Comparison of ENCODE assay signal across 9 cellular contexts in the genomic region with DNA sequence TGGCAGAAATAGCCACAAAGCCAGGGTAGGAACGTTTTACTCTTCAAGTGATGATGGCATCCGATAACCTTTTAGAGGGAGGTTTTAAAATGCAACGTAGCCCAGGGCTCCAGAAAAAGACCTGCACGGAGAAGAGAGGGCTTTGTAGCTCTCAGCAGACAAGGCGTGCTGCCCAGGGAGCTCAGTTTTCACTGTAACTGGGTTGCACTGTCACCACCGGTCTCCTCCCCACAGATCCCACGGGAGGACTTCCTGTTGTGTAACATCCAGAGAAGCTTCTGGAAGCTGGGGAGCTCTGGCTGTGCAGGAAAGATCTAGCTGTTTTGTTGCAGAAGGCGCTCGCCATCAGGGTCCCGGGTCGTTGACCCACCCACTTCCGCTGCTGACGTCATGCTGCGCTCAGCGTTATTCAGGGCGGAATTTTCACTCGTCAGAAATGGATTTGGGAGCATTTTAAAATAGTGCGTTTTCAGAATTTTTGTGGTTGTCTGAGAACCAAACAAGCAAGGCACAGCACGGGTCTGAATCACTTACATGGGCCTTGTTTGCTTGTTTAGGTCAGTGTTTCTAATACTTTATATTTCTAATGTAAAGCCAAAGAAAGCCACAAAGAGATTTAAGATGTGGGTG. TPM values are rescaled to one million over a fixed set of nuclear protein-coding genes. Genes with fewer than 3 reads are reported as not detected.
DNase-seq lines count a peak whose midpoint lies in the region; ATAC-seq and TF ChIP-seq lines count a peak whose summit lies in the region.
"Had no signal": no experiment of that assay in that cellular context is flagged by ENCODE, and none has a peak within 500 bp of the region (broad histone marks: within the 10 kb centered on the region; RNA-seq: fewer than 3 reads in every experiment).

No MANE protein-coding gene starts in this region.

- H3K27ac ChIP-seq in lower lobe of right lung, result peak overlapping the region; percentile 67
- H3K27ac ChIP-seq in tibial nerve, result peak overlapping the region; percentile 66 to 94 (median 84)
- H3K27ac ChIP-seq in MM.1S (ENCODE audit: low read length), result no peak overlapping the region

- H3K9me3 ChIP-seq in MG63, result no peaks in the 10 kb centered on the region
- H3K9me3 ChIP-seq in lower lobe of right lung, result no peaks in the 10 kb centered on the region
- no peaks in the 10 kb centered on the region for H3K9me3 ChIP-seq in tibial nerve
- H3K9me3 ChIP-seq in MM.1S (replicated peaks; ENCODE audit: insufficient read depth, low read length), result no peaks in the 10 kb centered on the region

- H3F3A ChIP-seq in MM.1S (ENCODE audit: insufficient read depth, low read length), result no peaks in the 10 kb centered on the region

- no peak for TF ChIP-seq CTCF in lower lobe of right lung (IDR thresholded peaks at IDR 0.05)
- TF ChIP-seq CTCF in tibial nerve (IDR thresholded peaks at IDR 0.05), result no peak
- no peak for TF ChIP-seq CTCF in MM.1S (IDR thresholded peaks at IDR 0.05; ENCODE audit: low read length)

- peak overlapping the region; percentile 12; the same call in 1 of the 2 replicates for H3K4me3 ChIP-seq in MG63
- H3K4me3 ChIP-seq in lower lobe of right lung, result peak overlapping the region; percentile 15
- H3K4me3 ChIP-seq in tibial nerve, result peak overlapping the region in 1 of 4 donors; percentile 3
- no peak overlapping the region for H3K4me3 ChIP-seq in MM.1S (ENCODE audit: low read length)

- H3K9me2 ChIP-seq in MM.1S (replicated peaks; ENCODE audit: insufficient read depth, low read length), result no peaks in the 10 kb centered on the region

- no peaks in the 10 kb centered on the region for H4K20me1 ChIP-seq in MM.1S (ENCODE audit: insufficient read depth, low read length)

- DNase-seq in MG63 (peak; percentile 64), dermis microvascular lymphatic vessel endothelial cell (ENCODE audit: low read depth in 2 of 2) (peak; percentile 81 to 94), lower lobe of right lung (no peak), tibial nerve (ENCODE audit: low spot score in 2 of 2) (peak; percentile 77 to 86), NCI-H2171 (lab: John Stamatoyannopoulos, UW) (no peak), MM.1S (no peak)
- DNase-seq: NCI-H2171 treated with DMSO at 0.1 percent for 48 hours had no signal

- peak; percentile 20 to 52 for ATAC-seq in lower lobe of right lung
- no peak for ATAC-seq in HG03520 (IDR thresholded peaks at IDR 0.05; ENCODE audit: unreplicated experiment)
- ATAC-seq in GM21576 (IDR thresholded peaks at IDR 0.05; ENCODE audit: unreplicated experiment), result no peak

- H3K79me2 ChIP-seq in MM.1S (ENCODE audit: low read length), result peaks cover 59% of the 10 kb centered on the region

- WGBS in tibial nerve, 2 donors, result 53 to 60% methylated on average over 19 of the region's 19 CpGs

- no peak overlapping the region for H3K9ac ChIP-seq in MM.1S (ENCODE audit: low read length)

- TF ChIP-seq EP300 in tibial nerve (IDR thresholded peaks at IDR 0.05), result peak; percentile 48 to 76

- TF ChIP-seq POLR2A in tibial nerve (IDR thresholded peaks at IDR 0.05), result no peak

- no peak overlapping the region for H3K4me2 ChIP-seq in MM.1S (ENCODE audit: low read depth, low read length)

- H3K27me3 ChIP-seq in MG63, result no peaks in the 10 kb centered on the region
- no peaks in the 10 kb centered on the region for H3K27me3 ChIP-seq in lower lobe of right lung (ENCODE audit: low read depth)
- H3K27me3 ChIP-seq in tibial nerve, result no peaks in the 10 kb centered on the region
- no peaks in the 10 kb centered on the region for H3K27me3 ChIP-seq in MM.1S (replicated peaks; ENCODE audit: insufficient read depth, low read length)

- H3K36me3 ChIP-seq in MG63, result no peaks in the 10 kb centered on the region
- H3K36me3 ChIP-seq in lower lobe of right lung, result no peaks in the 10 kb centered on the region
- H3K36me3 ChIP-seq in tibial nerve, result no peaks in the 10 kb centered on the region
- H3K36me3 ChIP-seq in MM.1S (replicated peaks; ENCODE audit: insufficient read depth, low read length), result no peaks in the 10 kb centered on the region

- H2AFZ ChIP-seq in MM.1S (ENCODE audit: low read length), result no peak overlapping the region

- peaks cover 49% of the 10 kb centered on the region for H3K4me1 ChIP-seq in lower lobe of right lung
- peaks cover 0 to 38% (median 7%) of the 10 kb centered on the region in 4 donors for H3K4me1 ChIP-seq in tibial nerve
- H3K4me1 ChIP-seq in MM.1S (ENCODE audit: low read length), result no peaks in the 10 kb centered on the region

- intact Hi-C loops in lower lobe of right lung (cut with DNase I), result no loop called here

RNA-seq across cellular contexts. Expression of gene ATP11A, which starts 50.8 kb away (rescaled TPM):
- total RNA-seq in MG63 (2014; rRNA removed; shearing (Covaris generic); ENCODE audit: low replicate concordance), result 2.5 and 2.7 TPM in 2 replicates
- total RNA-seq in dermis microvascular lymphatic vessel endothelial cell, result 11.2 and 25.0 TPM in 2 replicates
- total RNA-seq in lower lobe of right lung, result 281 TPM
- total RNA-seq in tibial nerve, result 10 to 100 TPM; 24.7 to 61.5 (median 35.0) TPM

Comparison
In these comparisons a context has a peak if more than half of its experiments do, and no peak if none do; other contexts are left out.
1. DNase-seq: peak in MG63 (single experiment), dermis microvascular lymphatic vessel endothelial cell (2 of 2) and tibial nerve (2 of 2); none in lower lobe of right lung (single experiment), NCI-H2171 (single experiment) and MM.1S (single experiment).
2. ATAC-seq: peak in lower lobe of right lung (2 of 2); none in HG03520 (single experiment) and GM21576 (single experiment).